ENCODE assay signal across 1 cellular context in the genomic region with DNA sequence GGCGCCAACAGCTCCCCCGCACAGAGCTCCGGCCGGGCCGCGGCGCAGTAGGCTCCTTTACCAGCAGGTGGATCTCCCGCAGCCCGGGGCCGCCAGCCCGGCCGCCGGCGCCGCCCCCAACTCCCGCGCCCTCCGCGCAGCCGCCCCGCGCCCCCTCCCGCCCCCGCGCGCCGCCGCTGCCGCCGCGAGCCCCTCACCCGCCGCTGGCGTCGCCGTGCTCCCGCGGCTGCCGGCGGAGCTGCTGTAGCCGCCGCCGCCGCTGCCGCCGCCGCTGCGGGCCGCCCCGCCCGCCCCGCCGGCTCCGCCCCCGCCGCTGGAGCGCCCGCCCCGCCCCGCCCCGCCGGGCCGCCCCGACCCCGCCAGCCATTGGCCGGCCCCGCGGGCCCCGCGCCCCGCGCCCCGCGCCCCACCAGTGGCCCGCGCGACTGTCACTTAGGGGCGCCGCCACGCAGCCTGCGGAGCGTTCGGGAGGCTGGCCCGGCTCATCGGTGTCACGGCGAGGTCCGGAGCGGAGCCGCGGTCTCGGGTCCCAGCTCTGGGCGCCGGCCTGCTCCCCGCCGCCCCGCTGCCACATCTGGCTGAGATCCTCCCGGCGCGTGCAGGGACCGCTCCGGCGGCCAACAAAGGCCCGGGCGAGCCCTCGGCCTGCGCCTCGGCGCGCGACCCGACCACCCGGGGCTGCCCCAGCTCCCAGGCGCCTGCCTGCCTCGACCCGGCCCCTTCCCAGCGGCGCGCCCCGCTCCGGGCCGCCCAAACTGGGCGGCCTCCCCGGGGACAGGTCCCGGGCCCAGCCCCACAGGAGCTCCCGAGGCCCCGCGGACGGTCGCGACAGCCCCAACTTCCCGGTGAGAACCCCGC.
A peak's percentile ranks its signal among the peaks of the same experiment; 100 is the strongest.
TF ChIP-seq lines count a peak whose summit lies in the region.

A gene (minus strand): TSS at position 282 of the 858 bp plus-strand sequence. CDS start 4,800 bp downstream, outside the sequence.

TF ChIP-seq in HepG2, 621 proteins besides CTCF, POLR2A, EP300 and RAD21 (continued from another document and continues in another):
- peak; percentile 26; the same call in 1 of the 2 replicates for TF ChIP-seq FOXA3 (CRISPR knock-in tag; IDR thresholded peaks at IDR 0.05)
- TF ChIP-seq, protein P1, sequence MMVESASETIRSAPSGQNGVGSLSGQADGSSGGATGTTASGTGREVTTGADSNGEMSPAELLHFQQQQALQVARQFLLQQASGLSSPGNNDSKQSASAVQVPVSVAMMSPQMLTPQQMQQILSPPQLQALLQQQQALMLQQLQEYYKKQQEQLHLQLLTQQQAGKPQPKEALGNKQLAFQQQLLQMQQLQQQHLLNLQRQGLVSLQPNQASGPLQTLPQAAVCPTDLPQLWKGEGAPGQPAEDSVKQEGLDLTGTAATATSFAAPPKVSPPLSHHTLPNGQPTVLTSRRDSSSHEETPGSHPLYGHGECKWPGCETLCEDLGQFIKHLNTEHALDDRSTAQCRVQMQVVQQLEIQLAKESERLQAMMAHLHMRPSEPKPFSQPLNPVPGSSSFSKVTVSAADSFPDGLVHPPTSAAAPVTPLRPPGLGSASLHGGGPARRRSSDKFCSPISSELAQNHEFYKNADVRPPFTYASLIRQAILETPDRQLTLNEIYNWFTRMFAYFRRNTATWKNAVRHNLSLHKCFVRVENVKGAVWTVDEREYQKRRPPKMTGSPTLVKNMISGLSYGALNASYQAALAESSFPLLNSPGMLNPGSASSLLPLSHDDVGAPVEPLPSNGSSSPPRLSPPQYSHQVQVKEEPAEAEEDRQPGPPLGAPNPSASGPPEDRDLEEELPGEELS (CRISPR knock-in tag; IDR thresholded peaks at IDR 0.05) = 0 out of 2 replicates have a peak, but pooled peaks have one; percentile 30
- TF ChIP-seq HDAC6 (IDR thresholded peaks at IDR 0.05; ENCODE audit: low read depth, low read length) = peak; percentile 73
- TF ChIP-seq TP53 (CRISPR knock-in tag; conservative IDR thresholded peaks at IDR 0.05) = no peak
- TF ChIP-seq TBX3 (IDR thresholded peaks at IDR 0.05; ENCODE audit: borderline replicate concordance) = no peak
- TF ChIP-seq, protein P2, sequence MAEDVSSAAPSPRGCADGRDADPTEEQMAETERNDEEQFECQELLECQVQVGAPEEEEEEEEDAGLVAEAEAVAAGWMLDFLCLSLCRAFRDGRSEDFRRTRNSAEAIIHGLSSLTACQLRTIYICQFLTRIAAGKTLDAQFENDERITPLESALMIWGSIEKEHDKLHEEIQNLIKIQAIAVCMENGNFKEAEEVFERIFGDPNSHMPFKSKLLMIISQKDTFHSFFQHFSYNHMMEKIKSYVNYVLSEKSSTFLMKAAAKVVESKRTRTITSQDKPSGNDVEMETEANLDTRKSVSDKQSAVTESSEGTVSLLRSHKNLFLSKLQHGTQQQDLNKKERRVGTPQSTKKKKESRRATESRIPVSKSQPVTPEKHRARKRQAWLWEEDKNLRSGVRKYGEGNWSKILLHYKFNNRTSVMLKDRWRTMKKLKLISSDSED (CRISPR knock-in tag; IDR thresholded peaks at IDR 0.05) = no peak
- no peak for TF ChIP-seq NR2F1 (CRISPR knock-in tag; IDR thresholded peaks at IDR 0.05)
- peak; percentile 87 for TF ChIP-seq TAF1 (CRISPR knock-in tag; IDR thresholded peaks at IDR 0.05)
- TF ChIP-seq NFYB (CRISPR knock-in tag; IDR thresholded peaks at IDR 0.05) = peak; percentile 74
- TF ChIP-seq, protein P3, sequence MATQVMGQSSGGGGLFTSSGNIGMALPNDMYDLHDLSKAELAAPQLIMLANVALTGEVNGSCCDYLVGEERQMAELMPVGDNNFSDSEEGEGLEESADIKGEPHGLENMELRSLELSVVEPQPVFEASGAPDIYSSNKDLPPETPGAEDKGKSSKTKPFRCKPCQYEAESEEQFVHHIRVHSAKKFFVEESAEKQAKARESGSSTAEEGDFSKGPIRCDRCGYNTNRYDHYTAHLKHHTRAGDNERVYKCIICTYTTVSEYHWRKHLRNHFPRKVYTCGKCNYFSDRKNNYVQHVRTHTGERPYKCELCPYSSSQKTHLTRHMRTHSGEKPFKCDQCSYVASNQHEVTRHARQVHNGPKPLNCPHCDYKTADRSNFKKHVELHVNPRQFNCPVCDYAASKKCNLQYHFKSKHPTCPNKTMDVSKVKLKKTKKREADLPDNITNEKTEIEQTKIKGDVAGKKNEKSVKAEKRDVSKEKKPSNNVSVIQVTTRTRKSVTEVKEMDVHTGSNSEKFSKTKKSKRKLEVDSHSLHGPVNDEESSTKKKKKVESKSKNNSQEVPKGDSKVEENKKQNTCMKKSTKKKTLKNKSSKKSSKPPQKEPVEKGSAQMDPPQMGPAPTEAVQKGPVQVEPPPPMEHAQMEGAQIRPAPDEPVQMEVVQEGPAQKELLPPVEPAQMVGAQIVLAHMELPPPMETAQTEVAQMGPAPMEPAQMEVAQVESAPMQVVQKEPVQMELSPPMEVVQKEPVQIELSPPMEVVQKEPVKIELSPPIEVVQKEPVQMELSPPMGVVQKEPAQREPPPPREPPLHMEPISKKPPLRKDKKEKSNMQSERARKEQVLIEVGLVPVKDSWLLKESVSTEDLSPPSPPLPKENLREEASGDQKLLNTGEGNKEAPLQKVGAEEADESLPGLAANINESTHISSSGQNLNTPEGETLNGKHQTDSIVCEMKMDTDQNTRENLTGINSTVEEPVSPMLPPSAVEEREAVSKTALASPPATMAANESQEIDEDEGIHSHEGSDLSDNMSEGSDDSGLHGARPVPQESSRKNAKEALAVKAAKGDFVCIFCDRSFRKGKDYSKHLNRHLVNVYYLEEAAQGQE (IDR thresholded peaks at IDR 0.05; ENCODE audit: borderline replicate concordance in 1 of 2, low read depth in 1 of 2, low read length in 2 of 2) = peak in 1 of 2 experiments; percentile 40; a peak in 1 of 4 replicates
- TF ChIP-seq NRL (CRISPR knock-in tag; IDR thresholded peaks at IDR 0.05; ENCODE audit: borderline replicate concordance) = peak; percentile 63; the same call in 1 of the 2 replicates
- no peak for TF ChIP-seq NFE2L2 (IDR thresholded peaks at IDR 0.05; ENCODE audit: low read length)
- no peak for TF ChIP-seq IKZF4 (CRISPR knock-in tag; IDR thresholded peaks at IDR 0.05; ENCODE audit: borderline replicate concordance, low read depth, not compliant biosample characterization)
- TF ChIP-seq THYN1 (CRISPR knock-in tag; IDR thresholded peaks at IDR 0.05; ENCODE audit: borderline replicate concordance, low read depth) = no peak
- TF ChIP-seq GATAD2A (CRISPR knock-in tag; IDR thresholded peaks at IDR 0.05) = no peak
- TF ChIP-seq PHB2 (IDR thresholded peaks at IDR 0.05; ENCODE audit: partially characterized antibody) = no peak
- no peak; the same call in 1 of the 2 replicates for TF ChIP-seq NAIF1 (CRISPR knock-in tag; IDR thresholded peaks at IDR 0.05; ENCODE audit: borderline replicate concordance)
- TF ChIP-seq HNRNPLL (IDR thresholded peaks at IDR 0.05; ENCODE audit: low read depth, low read length, poor library complexity, severe bottlenecking) = peak; percentile 84
- peak; percentile 15; the same call in 1 of the 2 replicates for TF ChIP-seq ZNF747 (CRISPR knock-in tag; IDR thresholded peaks at IDR 0.05; ENCODE audit: borderline replicate concordance)
- TF ChIP-seq PHF20 (CRISPR knock-in tag; IDR thresholded peaks at IDR 0.05) = no peak
- TF ChIP-seq, protein P4, sequence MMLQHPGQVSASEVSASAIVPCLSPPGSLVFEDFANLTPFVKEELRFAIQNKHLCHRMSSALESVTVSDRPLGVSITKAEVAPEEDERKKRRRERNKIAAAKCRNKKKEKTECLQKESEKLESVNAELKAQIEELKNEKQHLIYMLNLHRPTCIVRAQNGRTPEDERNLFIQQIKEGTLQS (CRISPR knock-in tag; IDR thresholded peaks at IDR 0.05) = peak; percentile 34; the same call in 1 of the 2 replicates
- TF ChIP-seq ZNF543 (CRISPR knock-in tag; IDR thresholded peaks at IDR 0.05) = peak; percentile 53
- TF ChIP-seq, protein P5, sequence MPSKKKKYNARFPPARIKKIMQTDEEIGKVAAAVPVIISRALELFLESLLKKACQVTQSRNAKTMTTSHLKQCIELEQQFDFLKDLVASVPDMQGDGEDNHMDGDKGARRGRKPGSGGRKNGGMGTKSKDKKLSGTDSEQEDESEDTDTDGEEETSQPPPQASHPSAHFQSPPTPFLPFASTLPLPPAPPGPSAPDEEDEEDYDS (CRISPR knock-in tag; IDR thresholded peaks at IDR 0.05) = peak; percentile 25; the same call in 1 of the 2 replicates
- TF ChIP-seq ZNF549 (CRISPR knock-in tag; IDR thresholded peaks at IDR 0.05) = no peak
- TF ChIP-seq NFKB2 (CRISPR knock-in tag; IDR thresholded peaks at IDR 0.05; ENCODE audit: borderline replicate concordance) = peak; percentile 83; the same call in 1 of the 2 replicates
- TF ChIP-seq, protein P6, sequence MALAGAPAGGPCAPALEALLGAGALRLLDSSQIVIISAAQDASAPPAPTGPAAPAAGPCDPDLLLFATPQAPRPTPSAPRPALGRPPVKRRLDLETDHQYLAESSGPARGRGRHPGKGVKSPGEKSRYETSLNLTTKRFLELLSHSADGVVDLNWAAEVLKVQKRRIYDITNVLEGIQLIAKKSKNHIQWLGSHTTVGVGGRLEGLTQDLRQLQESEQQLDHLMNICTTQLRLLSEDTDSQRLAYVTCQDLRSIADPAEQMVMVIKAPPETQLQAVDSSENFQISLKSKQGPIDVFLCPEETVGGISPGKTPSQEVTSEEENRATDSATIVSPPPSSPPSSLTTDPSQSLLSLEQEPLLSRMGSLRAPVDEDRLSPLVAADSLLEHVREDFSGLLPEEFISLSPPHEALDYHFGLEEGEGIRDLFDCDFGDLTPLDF (CRISPR knock-in tag; IDR thresholded peaks at IDR 0.05) = peak; percentile 60; the same call in 1 of the 2 replicates
- TF ChIP-seq CENPT (CRISPR knock-in tag; IDR thresholded peaks at IDR 0.05; ENCODE audit: low read depth) = no peak
- no peak; the same call in 1 of the 2 replicates for TF ChIP-seq CBFB (CRISPR knock-in tag; IDR thresholded peaks at IDR 0.05)
- no peak; the same call in 1 of the 2 replicates for TF ChIP-seq JUND (CRISPR knock-in tag; IDR thresholded peaks at IDR 0.05)
- no peak for TF ChIP-seq MAFG (CRISPR knock-in tag; IDR thresholded peaks at IDR 0.05)
- TF ChIP-seq SAFB2 (CRISPR knock-in tag; IDR thresholded peaks at IDR 0.05; ENCODE audit: borderline replicate concordance, low read depth) = peak; percentile 85; the same call in 1 of the 2 replicates
- TF ChIP-seq ZFP37 (CRISPR knock-in tag; IDR thresholded peaks at IDR 0.05; ENCODE audit: borderline replicate concordance) = no peak
- TF ChIP-seq ASH2L (IDR thresholded peaks at IDR 0.05; ENCODE audit: insufficient read length, low read depth, low read length) = peak; percentile 75
- no peak for TF ChIP-seq HNRNPUL1 (IDR thresholded peaks at IDR 0.05; ENCODE audit: low read depth, low read length)
- TF ChIP-seq MEIS2 (CRISPR knock-in tag; IDR thresholded peaks at IDR 0.05) = peak; percentile 87
- TF ChIP-seq, protein P7, sequence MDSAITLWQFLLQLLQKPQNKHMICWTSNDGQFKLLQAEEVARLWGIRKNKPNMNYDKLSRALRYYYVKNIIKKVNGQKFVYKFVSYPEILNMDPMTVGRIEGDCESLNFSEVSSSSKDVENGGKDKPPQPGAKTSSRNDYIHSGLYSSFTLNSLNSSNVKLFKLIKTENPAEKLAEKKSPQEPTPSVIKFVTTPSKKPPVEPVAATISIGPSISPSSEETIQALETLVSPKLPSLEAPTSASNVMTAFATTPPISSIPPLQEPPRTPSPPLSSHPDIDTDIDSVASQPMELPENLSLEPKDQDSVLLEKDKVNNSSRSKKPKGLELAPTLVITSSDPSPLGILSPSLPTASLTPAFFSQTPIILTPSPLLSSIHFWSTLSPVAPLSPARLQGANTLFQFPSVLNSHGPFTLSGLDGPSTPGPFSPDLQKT (CRISPR knock-in tag; IDR thresholded peaks at IDR 0.05; ENCODE audit: borderline replicate concordance) = no peak; the same call in none of the 2 replicates
- TF ChIP-seq TOE1 (CRISPR knock-in tag; IDR thresholded peaks at IDR 0.05) = no peak
- peak; percentile 60; the same call in 1 of the 2 replicates for TF ChIP-seq ZNF891 (CRISPR knock-in tag; IDR thresholded peaks at IDR 0.05)
- peak; percentile 80 for TF ChIP-seq ERF (CRISPR knock-in tag; IDR thresholded peaks at IDR 0.05)
- no peak for TF ChIP-seq ONECUT2 (CRISPR knock-in tag; IDR thresholded peaks at IDR 0.05)
- TF ChIP-seq, protein P8, sequence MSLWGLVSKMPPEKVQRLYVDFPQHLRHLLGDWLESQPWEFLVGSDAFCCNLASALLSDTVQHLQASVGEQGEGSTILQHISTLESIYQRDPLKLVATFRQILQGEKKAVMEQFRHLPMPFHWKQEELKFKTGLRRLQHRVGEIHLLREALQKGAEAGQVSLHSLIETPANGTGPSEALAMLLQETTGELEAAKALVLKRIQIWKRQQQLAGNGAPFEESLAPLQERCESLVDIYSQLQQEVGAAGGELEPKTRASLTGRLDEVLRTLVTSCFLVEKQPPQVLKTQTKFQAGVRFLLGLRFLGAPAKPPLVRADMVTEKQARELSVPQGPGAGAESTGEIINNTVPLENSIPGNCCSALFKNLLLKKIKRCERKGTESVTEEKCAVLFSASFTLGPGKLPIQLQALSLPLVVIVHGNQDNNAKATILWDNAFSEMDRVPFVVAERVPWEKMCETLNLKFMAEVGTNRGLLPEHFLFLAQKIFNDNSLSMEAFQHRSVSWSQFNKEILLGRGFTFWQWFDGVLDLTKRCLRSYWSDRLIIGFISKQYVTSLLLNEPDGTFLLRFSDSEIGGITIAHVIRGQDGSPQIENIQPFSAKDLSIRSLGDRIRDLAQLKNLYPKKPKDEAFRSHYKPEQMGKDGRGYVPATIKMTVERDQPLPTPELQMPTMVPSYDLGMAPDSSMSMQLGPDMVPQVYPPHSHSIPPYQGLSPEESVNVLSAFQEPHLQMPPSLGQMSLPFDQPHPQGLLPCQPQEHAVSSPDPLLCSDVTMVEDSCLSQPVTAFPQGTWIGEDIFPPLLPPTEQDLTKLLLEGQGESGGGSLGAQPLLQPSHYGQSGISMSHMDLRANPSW (CRISPR knock-in tag; IDR thresholded peaks at IDR 0.05; ENCODE audit: borderline replicate concordance) = no peak
- peak; percentile 83 for TF ChIP-seq POLR2G (IDR thresholded peaks at IDR 0.05; ENCODE audit: low read depth, low read length)
- TF ChIP-seq ZNF382 (CRISPR knock-in tag; IDR thresholded peaks at IDR 0.05; ENCODE audit: borderline replicate concordance) = no peak
- TF ChIP-seq ZNF879 (CRISPR knock-in tag; IDR thresholded peaks at IDR 0.05) = no peak
- TF ChIP-seq YY1 (IDR thresholded peaks at IDR 0.05; ENCODE audit: insufficient read depth, insufficient replicate concordance, low read depth, low read length) = peak; percentile 74
- TF ChIP-seq ZNF10 (CRISPR knock-in tag; IDR thresholded peaks at IDR 0.05; ENCODE audit: borderline replicate concordance, low read depth) = no peak
- no peak for TF ChIP-seq NCOA5 (CRISPR knock-in tag; IDR thresholded peaks at IDR 0.05)
- no peak for TF ChIP-seq ZFP62 (CRISPR knock-in tag; IDR thresholded peaks at IDR 0.05)
